In the genomic region with DNA sequence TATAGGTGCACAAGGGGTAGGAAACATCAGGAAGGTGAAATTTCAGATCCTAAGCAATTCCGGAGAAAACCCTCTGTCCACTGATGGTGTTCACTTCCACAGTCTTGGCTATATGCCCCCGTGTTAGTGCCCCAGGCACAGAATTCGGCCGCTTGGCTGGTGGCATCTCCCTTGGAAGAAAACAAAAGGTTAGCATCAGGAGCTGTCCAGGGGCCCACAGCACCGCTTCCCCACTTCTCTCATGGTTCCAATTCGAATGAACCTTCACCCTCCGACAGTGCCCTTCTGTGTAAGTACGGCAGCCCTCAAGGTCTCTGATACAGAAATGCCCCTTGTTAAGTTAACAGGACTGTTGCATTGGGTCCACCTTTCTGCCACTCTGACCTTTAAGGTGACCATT, we compare ENCODE assay signal across 22 cellular contexts.
"Had no signal": no experiment of that assay in that cellular context is flagged by ENCODE, and none has a peak within 500 bp of the region (broad histone marks: within the 10 kb centered on the region; RNA-seq: fewer than 3 reads in every experiment).

No MANE protein-coding gene starts in this region.

- H3K4me1 ChIP-seq: prostate gland, sigmoid colon, testis, transverse colon, upper lobe of right lung, uterus had no signal

- H3K4me3 ChIP-seq: pancreas, prostate gland, right lobe of liver, sigmoid colon, stomach, testis, tibial artery, transverse colon, upper lobe of right lung, uterus had no signal

- H3K9me3 ChIP-seq: neutrophil, pancreas, prostate gland, right lobe of liver, sigmoid colon, stomach, testis, tibial artery, transverse colon, upper lobe of right lung, uterus had no signal

- H3K36me3 ChIP-seq: neutrophil, pancreas, prostate gland, right lobe of liver, sigmoid colon, stomach, tibial artery, transverse colon, upper lobe of right lung, uterus had no signal

- H3K27ac ChIP-seq: neutrophil, prostate gland, sigmoid colon, stomach, testis, tibial artery, transverse colon, upper lobe of right lung, uterus had no signal

- H3K27me3 ChIP-seq: neutrophil, pancreas, right lobe of liver, sigmoid colon, stomach, testis, tibial artery, transverse colon, upper lobe of right lung, uterus had no signal

- ATAC-seq: naive thymus-derived CD8-positive, alpha-beta T cell; right cardiac atrium; stimulated activated effector memory CD8-positive, alpha-beta T cell treated with anti-CD3 and anti-CD28 coated beads, Interleukin-12 subunit alpha, Interleukin-12 subunit beta, amount 100 ng/mL, for 72 hours; stimulated activated naive B cell treated with anti-CD40 and anti-IgM and Interleukin-4, amounts not matched to agents 10 μg/mL and 1 μg/mL and 100 μg/mL, for 72 hours had no signal

- DNase-seq: naive thymus-derived CD8-positive, alpha-beta T cell; nephron progenitor cell; nucleus accumbens; right cardiac atrium; right lobe of liver; sigmoid colon; stimulated activated CD4-positive, alpha-beta T cell treated with anti-CD3 and anti-CD28 coated beads, Interleukin-15, amount 100 ng/mL, for 24 hours; stimulated activated CD4-positive, alpha-beta T cell treated with anti-CD3 and anti-CD28 coated beads, Interleukin-2, amount 100 ng/mL, for 24 hours; stimulated activated CD4-positive, alpha-beta T cell treated with anti-CD3 and anti-CD28 coated beads, Interleukin-2, amount 100 ng/mL, for 48 hours; stimulated activated CD4-positive, alpha-beta T cell treated with anti-CD3 and anti-CD28 coated beads, Interleukin-4, amount 100 ng/mL, for 24 hours; stimulated activated naive B cell treated with anti-CD40 and anti-IgM and Interleukin-4, amounts not matched to agents 10 μg/mL and 1 μg/mL and 100 μg/mL, for 72 hours; stimulated activated naive CD4-positive, alpha-beta T cell treated with Interleukin-2 at 50 U/mL for 16 hours; testis; tibial artery; transverse colon; upper lobe of right lung; uterus had no signal
